Comparison of ENCODE assay signal across 20 cellular contexts in the genomic region with DNA sequence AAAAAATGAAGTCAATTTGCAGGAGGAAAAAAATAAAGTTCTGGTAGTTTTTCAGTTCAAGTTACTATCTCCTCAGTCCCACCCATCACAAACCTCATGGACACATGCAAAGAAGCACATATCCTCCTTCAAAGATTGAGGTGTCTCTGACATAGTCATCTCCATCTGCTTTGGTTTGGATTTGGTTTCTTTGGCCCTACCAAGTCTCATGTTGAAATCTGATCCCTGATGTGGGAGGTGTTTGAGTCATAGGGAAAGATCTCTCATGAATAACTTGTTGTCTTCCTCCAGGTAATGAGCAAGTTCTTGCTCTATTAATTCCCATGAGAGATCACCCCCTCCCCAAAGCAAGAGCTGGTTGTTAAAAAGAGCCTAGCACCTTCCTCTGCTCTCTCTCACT.
DNase-seq lines count a peak whose midpoint lies in the region; ATAC-seq and TF ChIP-seq lines count a peak whose summit lies in the region.
"Had no signal": no experiment of that assay in that cellular context is flagged by ENCODE, and none has a peak within 500 bp of the region (broad histone marks: within the 10 kb centered on the region; RNA-seq: fewer than 3 reads in every experiment).

No MANE protein-coding gene starts in this region.

- peaks cover 5 to 16% of the 10 kb centered on the region in 2 experiments for H3K4me1 ChIP-seq in HCT116 (ENCODE audit: control insufficient read depth in 1 of 2, insufficient read depth in 2 of 2, low read length in 2 of 2)

- RAD21 ChIA-PET in HCT116 (lab: Charles Lee; ENCODE audit: low non-redundant PET in 1 of 2, low total read pairs in 2 of 2, uncharacterized antibody in 2 of 2, unreplicated experiment in 2 of 2) = no interaction called here

- TF ChIP-seq RAD21 in HCT116 (IDR thresholded peaks at IDR 0.05; ENCODE audit: low read depth) = no peak

- no peaks in the 10 kb centered on the region for H3K79me2 ChIP-seq in HCT116 (ENCODE audit: insufficient read depth, low read length)

- no peak for TF ChIP-seq POLR2A in HCT116 (IDR thresholded peaks at IDR 0.05; ENCODE audit: borderline replicate concordance, extremely low read depth, insufficient read depth, insufficient read length)

- H2AFZ ChIP-seq in HCT116 (ENCODE audit: low read depth, low read length, poor library complexity, severe bottlenecking) = no peak overlapping the region

- no peaks in the 10 kb centered on the region for H3K36me3 ChIP-seq in HCT116 (ENCODE audit: control insufficient read depth in 1 of 2, insufficient read depth in 2 of 2, low read length in 2 of 2)

- peak; percentile 30; the same call in 1 of the 2 replicates for ATAC-seq in HCT116
- no peak for ATAC-seq in GM21723 (IDR thresholded peaks at IDR 0.05; ENCODE audit: unreplicated experiment)
- ATAC-seq: T-cell had no signal

- H3K27ac Mint-ChIP-seq in neural crest cell (ENCODE audit: unreplicated experiment) = peak overlapping the region; percentile 86
- H3K27ac Mint-ChIP-seq in activated naive CD8-positive, alpha-beta T cell treated with anti-CD3 and anti-CD28 coated beads for 36 hours = no peak overlapping the region
- H3K27ac Mint-ChIP-seq: B cell; CD4-positive, CD25-positive, alpha-beta regulatory T cell; T-cell had no signal

- H3K36me3 Mint-ChIP-seq in neural crest cell (ENCODE audit: low read depth) = no peaks in the 10 kb centered on the region
- H3K36me3 Mint-ChIP-seq in activated naive CD8-positive, alpha-beta T cell treated with anti-CD3 and anti-CD28 coated beads for 36 hours = no peaks in the 10 kb centered on the region
- H3K36me3 Mint-ChIP-seq: CD4-positive, CD25-positive, alpha-beta regulatory T cell; T-cell had no signal

- DNase-seq in DMS79 treated with DMSO at 0.1 percent for 48 hours (lab: John Stamatoyannopoulos, UW) (peak; percentile 63), DMS79 (lab: John Stamatoyannopoulos, UW) (no peak), HCT116 (ENCODE audit: low read depth, low spot score) (no peak), RWPE1 (ENCODE audit: low spot score) (peak; percentile 6), neural crest cell (ENCODE audit: low read depth, low spot score) (no peak), mesenteric fat pad (ENCODE audit: low spot score) (no peak)
- DNase-seq in activated naive CD8-positive, alpha-beta T cell treated with anti-CD3 and anti-CD28 coated beads for 36 hours = no peak
- DNase-seq: Calu3; CD4-positive, CD25-positive, alpha-beta regulatory T cell; IMR-90; Karpas-422; NCI-H1105 treated with DMSO at 0.1 percent for 48 hours; NCI-H510A; NCI-H82; Right ventricle myocardium superior; SK-N-SH; T-cell had no signal

- H3K4me3 Mint-ChIP-seq in neural crest cell = no peak overlapping the region
- H3K4me3 Mint-ChIP-seq in activated naive CD8-positive, alpha-beta T cell treated with anti-CD3 and anti-CD28 coated beads for 36 hours = no peak overlapping the region
- H3K4me3 Mint-ChIP-seq: B cell; CD4-positive, CD25-positive, alpha-beta regulatory T cell; T-cell had no signal

- no peak for TF ChIP-seq CTCF in HCT116 (IDR thresholded peaks at IDR 0.05 in 2 of 3, conservative IDR thresholded peaks at IDR 0.05 in 1 of 3; ENCODE audit: borderline replicate concordance in 1 of 3, insufficient read depth in 1 of 3, low read depth in 2 of 3, low read length in 2 of 3)
- no peak for TF ChIP-seq CTCF in RWPE1 (conservative IDR thresholded peaks at IDR 0.05; ENCODE audit: low read depth)
- no peak for TF ChIP-seq CTCF in neural crest cell (conservative IDR thresholded peaks at IDR 0.05)

- peak overlapping the region; percentile 3; the same call in 1 of the 2 replicates for H3K4me2 ChIP-seq in HCT116 (ENCODE audit: low read length)
- H3K4me2 ChIP-seq: SK-N-SH had no signal

- H3K9me3 ChIP-seq in HCT116 (ENCODE audit: control insufficient read depth in 1 of 2, insufficient read depth in 1 of 2, low read depth in 1 of 2, low read length in 2 of 2) = no peaks in the 10 kb centered on the region
- H3K9me3 ChIP-seq: SK-N-SH had no signal

- CTCF ChIA-PET in HCT116 (lab: Charles Lee) (no interaction called here), RWPE1 (lab: Yijun Ruan, JAX) (interaction anchor here (0.6 kb wide), 1 partner anchor 42 kb away, joined by 3 read pairs; no protein-coding TSS in a partner anchor)

- no TSS peak for BruUV-seq in HCT116 (replicated peaks; lab: Mats Ljungman, UMichigan)

- peaks cover 6% of the 10 kb centered on the region for H3K9me3 Mint-ChIP-seq in neural crest cell
- peaks cover 4% of the 10 kb centered on the region for H3K9me3 Mint-ChIP-seq in activated naive CD8-positive, alpha-beta T cell treated with anti-CD3 and anti-CD28 coated beads for 36 hours

- H3K9me2 ChIP-seq in HCT116 (ENCODE audit: insufficient read depth) = no peaks in the 10 kb centered on the region
- H3K9me2 ChIP-seq: SK-N-SH had no signal

- H3K9ac ChIP-seq in HCT116 (ENCODE audit: low read length) = no peak overlapping the region
- H3K9ac ChIP-seq: SK-N-SH had no signal

- no peaks in the 10 kb centered on the region for H3K27me3 Mint-ChIP-seq in neural crest cell (ENCODE audit: low read depth)
- H3K27me3 Mint-ChIP-seq in activated naive CD8-positive, alpha-beta T cell treated with anti-CD3 and anti-CD28 coated beads for 36 hours = no peaks in the 10 kb centered on the region
- H3K27me3 Mint-ChIP-seq: B cell; CD4-positive, CD25-positive, alpha-beta regulatory T cell; T-cell had no signal

- H3K27me3 ChIP-seq in HCT116 (ENCODE audit: insufficient read depth, low read length) = no peaks in the 10 kb centered on the region

- intact Hi-C loops in HCT116 (cut with micrococcal nuclease) = no loop called here

- POLR2A ChIA-PET in HCT116 (lab: Charles Lee) (no interaction called here), RWPE1 (lab: Yijun Ruan, JAX; ENCODE audit: low non-redundant PET) (no interaction called here)

- H3K27ac ChIP-seq in HCT116 (ENCODE audit: low read depth, low read length) (no peak overlapping the region), RWPE1 (no peak overlapping the region)
- H3K27ac ChIP-seq: 22Rv1 had no signal

- no peaks in the 10 kb centered on the region for H4K20me1 ChIP-seq in HCT116 (ENCODE audit: insufficient read depth)

- H3K4me3 ChIP-seq in HCT116 (replicated peaks in 1 of 2; ENCODE audit: low read depth in 1 of 2, low read length in 2 of 2) = no peak overlapping the region

- no peaks in the 10 kb centered on the region for H3K4me1 Mint-ChIP-seq in neural crest cell
- no peaks in the 10 kb centered on the region for H3K4me1 Mint-ChIP-seq in activated naive CD8-positive, alpha-beta T cell treated with anti-CD3 and anti-CD28 coated beads for 36 hours
- H3K4me1 Mint-ChIP-seq: B cell; CD4-positive, CD25-positive, alpha-beta regulatory T cell; T-cell had no signal

TF ChIP-seq in HCT116, 20 proteins besides CTCF, POLR2A, EP300 and RAD21:
- no peak for TF ChIP-seq SP1 (IDR thresholded peaks at IDR 0.05; ENCODE audit: low read depth)
- no peak for TF ChIP-seq EZH2phosphoT487 (IDR thresholded peaks at IDR 0.05; ENCODE audit: borderline replicate concordance)
- no peak for TF ChIP-seq TCF7L2 (IDR thresholded peaks at IDR 0.05; ENCODE audit: borderline replicate concordance, extremely low read depth, insufficient read depth, insufficient read length)
- TF ChIP-seq EZH2 (IDR thresholded peaks at IDR 0.05) = no peak
- TF ChIP-seq FOSL1 (IDR thresholded peaks at IDR 0.05; ENCODE audit: low read depth) = 0 out of 2 replicates have a peak, but pooled peaks have one; percentile 28
- no peak for TF ChIP-seq ELF1 (IDR thresholded peaks at IDR 0.05; ENCODE audit: borderline replicate concordance, low read depth)

Comparison
In these comparisons a context has a peak if more than half of its experiments do, and no peak if none do; other contexts are left out.
1. DNase-seq: peak in DMS79 treated with DMSO at 0.1 percent for 48 hours (single experiment) and RWPE1 (single experiment); none in DMS79 (single experiment), HCT116 (single experiment), neural crest cell (single experiment), activated naive CD8-positive, alpha-beta T cell treated with anti-CD3 and anti-CD28 coated beads for 36 hours (single experiment) and mesenteric fat pad (single experiment).